8 cellular contexts compared by ENCODE assay signal in the genomic region with DNA sequence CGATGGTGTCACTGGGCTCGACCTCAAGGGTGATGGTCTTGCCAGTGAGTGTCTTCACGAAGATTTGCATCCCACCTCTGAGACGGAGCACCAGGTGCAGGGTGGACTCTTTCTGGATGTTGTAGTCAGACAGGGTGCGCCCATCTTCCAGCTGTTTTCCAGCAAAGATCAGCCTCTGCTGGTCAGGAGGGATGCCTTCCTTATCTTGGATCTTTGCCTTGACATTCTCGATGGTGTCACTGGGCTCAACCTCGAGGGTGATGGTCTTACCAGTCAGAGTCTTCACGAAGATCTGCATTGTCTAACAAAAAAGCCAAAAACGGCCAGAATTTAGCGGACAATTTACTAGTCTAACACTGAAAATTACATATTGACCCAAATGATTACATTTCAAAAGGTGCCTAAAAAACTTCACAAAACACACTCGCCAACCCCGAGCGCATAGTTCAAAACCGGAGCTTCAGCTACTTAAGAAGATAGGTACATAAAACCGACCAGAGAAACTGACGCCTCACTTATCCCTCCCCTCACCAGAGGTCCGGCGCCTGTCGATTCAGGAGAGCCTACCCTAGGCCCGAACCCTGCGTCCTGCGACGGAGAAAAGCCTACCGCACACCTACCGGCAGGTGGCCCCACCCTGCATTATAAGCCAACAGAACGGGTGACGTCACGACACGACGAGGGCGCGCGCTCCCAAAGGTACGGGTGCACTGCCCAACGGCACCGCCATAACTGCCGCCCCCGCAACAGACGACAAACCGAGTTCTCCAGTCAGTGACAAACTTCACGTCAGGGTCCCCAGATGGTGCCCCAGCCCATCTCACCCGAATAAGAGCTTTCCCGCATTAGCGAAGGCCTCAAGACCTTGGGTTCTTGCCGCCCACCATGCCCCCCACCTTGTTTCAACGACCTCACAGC. TPM values are rescaled to one million over a fixed set of nuclear protein-coding genes. Genes with fewer than 3 reads are reported as not detected.
A peak's percentile ranks its signal among the peaks of the same experiment; 100 is the strongest.
DNase-seq lines count a peak whose midpoint lies in the region; ATAC-seq, FAIRE-seq and TF ChIP-seq lines count a peak whose summit lies in the region.

No MANE protein-coding gene starts in this region.

- peak overlapping the region; percentile 100 for H3K27ac Mint-ChIP-seq in progenitor cell of endocrine pancreas

- peaks cover 48% of the 10 kb centered on the region for H3K4me1 Mint-ChIP-seq in progenitor cell of endocrine pancreas (ENCODE audit: low read depth)

- peak overlapping the region; percentile 100 for H3K4me3 Mint-ChIP-seq in progenitor cell of endocrine pancreas (ENCODE audit: low read depth)

- H3K27me3 Mint-ChIP-seq in progenitor cell of endocrine pancreas: no peaks in the 10 kb centered on the region

- H3K36me3 Mint-ChIP-seq in progenitor cell of endocrine pancreas (ENCODE audit: insufficient read depth): peaks cover 35% of the 10 kb centered on the region

- DNase-seq in A172 (ENCODE audit: low spot score) (peak; percentile 80), NCI-H460 (ENCODE audit: extremely low read depth, low read depth) (peak; percentile 89), Right ventricle myocardium inferior (ENCODE audit: missing footprints) (peak; percentile 93), progenitor cell of endocrine pancreas (ENCODE audit: low spot score, unreplicated experiment) (peak; percentile 75), urothelium cell line (ENCODE audit: low spot score) (peak; percentile 73), C1 segment of cervical spinal cord (lab: John Stamatoyannopoulos, UW) (no peak)
- DNase-seq in activated effector memory CD4-positive, alpha-beta T cell treated with anti-CD3 and anti-CD28 coated beads, Interleukin-2, amount 50 U/mL, for 16 hours: peak; percentile 97

- intact Hi-C loops in Right ventricle myocardium inferior (cut with DNase I): no loop called here

- no peaks in the 10 kb centered on the region for H3K9me3 Mint-ChIP-seq in progenitor cell of endocrine pancreas (ENCODE audit: low read depth)

- peak; percentile 69 for TF ChIP-seq CTCF in progenitor cell of endocrine pancreas (IDR thresholded peaks at IDR 0.05; ENCODE audit: unreplicated experiment)

- ATAC-seq in GM21423 (IDR thresholded peaks at IDR 0.05; ENCODE audit: unreplicated experiment): peak; percentile 29
- peak; percentile 21 for ATAC-seq in Right ventricle myocardium inferior

- FAIRE-seq in urothelium cell line (lab: Jason Lieb, UNC): no peak

RNA-seq across cellular contexts. Expression of a gene that starts 0.7 kb away (rescaled TPM):
- total RNA-seq in A172 (2014; rRNA removed; shearing (Covaris generic)): 1,288 and 1,521 TPM in 2 replicates
- total RNA-seq in NCI-H460 (2014; rRNA removed; shearing (Covaris generic)): 1,852 and 1,911 TPM in 2 replicates
- 800 and 1,047 TPM in 2 replicates for polyA plus RNA-seq in NCI-H460 (2014; cell fraction: nucleus; rRNA removed)
- 1,199 TPM for total RNA-seq in Right ventricle myocardium inferior
- 630 and 645 TPM in 2 replicates for total RNA-seq in progenitor cell of endocrine pancreas

RNA-seq across cellular contexts. Expression of a gene that starts 50.1 kb away (rescaled TPM):
- total RNA-seq in A172 (2014; rRNA removed; shearing (Covaris generic)): 16.4 and 27.3 TPM in 2 replicates
- 103 and 115 TPM in 2 replicates for total RNA-seq in NCI-H460 (2014; rRNA removed; shearing (Covaris generic))
- polyA plus RNA-seq in NCI-H460 (2014; cell fraction: nucleus; rRNA removed): 436 and 554 TPM in 2 replicates
- total RNA-seq in Right ventricle myocardium inferior: 14.1 TPM
- total RNA-seq in progenitor cell of endocrine pancreas: 20.6 and 21.5 TPM in 2 replicates

Comparison
In these comparisons a context has a peak if more than half of its experiments do, and no peak if none do; other contexts are left out.
1. DNase-seq: peak in A172 (single experiment), NCI-H460 (single experiment), activated effector memory CD4-positive, alpha-beta T cell treated with anti-CD3 and anti-CD28 coated beads, Interleukin-2, amount 50 U/mL, for 16 hours (single experiment), Right ventricle myocardium inferior (single experiment), progenitor cell of endocrine pancreas (single experiment) and urothelium cell line (single experiment); none in C1 segment of cervical spinal cord (0 of 14).